ENCODE assay signal across 10 cellular contexts in genomic region chr9:96486351-96487029, GRCh38. TPM values are rescaled to one million over a fixed set of nuclear protein-coding genes. Genes with fewer than 3 reads are reported as not detected.
DNase-seq lines count a peak whose midpoint lies in the region; TF ChIP-seq lines count a peak whose summit lies in the region.
"Had no signal": no experiment of that assay in that cellular context is flagged by ENCODE, and none has a peak within 500 bp of the region (broad histone marks: within the 10 kb centered on the region; RNA-seq: fewer than 3 reads in every experiment).

No MANE protein-coding gene starts in this region.

- H3K27ac ChIP-seq in adrenal gland (peak overlapping the region in 2 of 5 donors; percentile 53 to 75), prostate gland (peak overlapping the region; percentile 15 to 48)

- H3K27me3 Mint-ChIP-seq in activated CD4-positive, alpha-beta memory T cell treated with anti-CD3 and anti-CD28 coated beads, Interleukin-2, amount 10 ng/mL, durations not matched to agents 7 days and 5 days = no peaks in the 10 kb centered on the region

- peaks cover 0 to 14% of the 10 kb centered on the region in 2 donors for H3K36me3 ChIP-seq in adrenal gland (replicated peaks in 1 of 2)
- peaks cover 0 to 3% of the 10 kb centered on the region in 2 donors for H3K36me3 ChIP-seq in prostate gland

- no peaks in the 10 kb centered on the region for H3K9me3 Mint-ChIP-seq in activated CD4-positive, alpha-beta memory T cell treated with anti-CD3 and anti-CD28 coated beads, Interleukin-2, amount 10 ng/mL, durations not matched to agents 7 days and 5 days

- CTCF ChIA-PET in activated CD4-positive, alpha-beta memory T cell treated with anti-CD3 and anti-CD28 coated beads, Interleukin-2, amount 10 ng/mL, durations not matched to agents 7 days and 5 days (lab: Charles Lee) = no interaction called here

- H3K4me1 ChIP-seq in adrenal gland (replicated peaks in 1 of 2) (peaks cover 0 to 28% of the 10 kb centered on the region in 2 donors), prostate gland (replicated peaks) (no peaks in the 10 kb centered on the region)

- no peak overlapping the region for H3K4me3 Mint-ChIP-seq in activated CD4-positive, alpha-beta memory T cell treated with anti-CD3 and anti-CD28 coated beads, Interleukin-2, amount 10 ng/mL, durations not matched to agents 7 days and 5 days

- H3K4me3 ChIP-seq in adrenal gland (no peak overlapping the region), prostate gland (no peak overlapping the region)

- no peak overlapping the region for H3K27ac Mint-ChIP-seq in activated CD4-positive, alpha-beta memory T cell treated with anti-CD3 and anti-CD28 coated beads, Interleukin-2, amount 10 ng/mL, durations not matched to agents 7 days and 5 days

- TF ChIP-seq POLR2A in adrenal gland (IDR thresholded peaks at IDR 0.05) (no peak), prostate gland (IDR thresholded peaks at IDR 0.05) (no peak)

- no peaks in the 10 kb centered on the region for H3K27me3 ChIP-seq in adrenal gland
- no peaks in the 10 kb centered on the region for H3K27me3 ChIP-seq in prostate gland (replicated peaks; ENCODE audit: insufficient read depth)

- no peaks in the 10 kb centered on the region for H3K9me3 ChIP-seq in adrenal gland (replicated peaks in 1 of 3)
- H3K9me3 ChIP-seq in prostate gland = no peaks in the 10 kb centered on the region

- 29 to 41% (median 37%) methylated on average over 4 to 7 of the region's 7 CpGs for WGBS in adrenal gland, 4 donors
- 34% methylated on average over 7 of the region's 7 CpGs for WGBS in prostate gland

- no peak for TF ChIP-seq CTCF in adrenal gland (IDR thresholded peaks at IDR 0.05)
- TF ChIP-seq CTCF in prostate gland (IDR thresholded peaks at IDR 0.05) = no peak

- DNase-seq in Daoy (ENCODE audit: low read depth) (peak; percentile 26), adrenal gland (peak in 6 of 7 donors; percentile 35 to 79 (median 52)), head of caudate nucleus (peak in 23 of 42 donors; percentile 32 to 77 (median 46)), prostate gland (ENCODE audit: low spot score) (no peak), NCI-H774 (lab: John Stamatoyannopoulos, UW) (no peak), T1000 (lab: John Stamatoyannopoulos, UW) (no peak), HK-2 (ENCODE audit: unreplicated experiment) (no peak)
- DNase-seq in activated CD4-positive, alpha-beta memory T cell treated with anti-CD3 and anti-CD28 coated beads, Interleukin-2, amount 10 ng/mL, durations not matched to agents 7 days and 5 days = no peak
- DNase-seq: activated CD4-positive, alpha-beta T cell treated with anti-CD3 and anti-CD28 coated beads for 4 hours; NCI-H524 treated with DMSO at 0.1 percent for 48 hours had no signal

- H3K4me1 Mint-ChIP-seq in activated CD4-positive, alpha-beta memory T cell treated with anti-CD3 and anti-CD28 coated beads, Interleukin-2, amount 10 ng/mL, durations not matched to agents 7 days and 5 days = peaks cover 32% of the 10 kb centered on the region

- POLR2A ChIA-PET in activated CD4-positive, alpha-beta memory T cell treated with anti-CD3 and anti-CD28 coated beads, Interleukin-2, amount 10 ng/mL, durations not matched to agents 7 days and 5 days (lab: Charles Lee) = no interaction called here

- intact Hi-C loops in adrenal gland (cut with DNase I) (no loop called here), head of caudate nucleus (cut with DNase I) (no loop called here), prostate gland (cut with DNase I) (no loop called here)

- peaks cover 35% of the 10 kb centered on the region for H3K36me3 Mint-ChIP-seq in activated CD4-positive, alpha-beta memory T cell treated with anti-CD3 and anti-CD28 coated beads, Interleukin-2, amount 10 ng/mL, durations not matched to agents 7 days and 5 days (ENCODE audit: low read depth)

RNA-seq across cellular contexts. Expression of gene HABP4, which starts 36.5 kb away (rescaled TPM):
- total RNA-seq in Daoy (2014; rRNA removed; shearing (Covaris generic)) = 13.5 and 15.7 TPM in 2 replicates
- total RNA-seq in adrenal gland (10 to 100 TPM in 3 of 8 donors, 1 to 10 TPM in 5; 5.8 to 17.4 (median 9.6) TPM), prostate gland (10 to 100 TPM; 13.5 to 24.3 TPM)
- 10 to 100 TPM; 14.9 to 22.4 (median 16.5) TPM for polyA plus RNA-seq in adrenal gland
- total RNA-seq in activated CD4-positive, alpha-beta memory T cell treated with anti-CD3 and anti-CD28 coated beads, Interleukin-2, amount 10 ng/mL, durations not matched to agents 7 days and 5 days = 10 to 100 TPM; 13.1 to 14.1 TPM

Comparison
In these comparisons a context has a peak if more than half of its experiments do, and no peak if none do; other contexts are left out.
1. DNase-seq: peak in Daoy (single experiment), adrenal gland (6 of 7) and head of caudate nucleus (23 of 42); none in prostate gland (single experiment), NCI-H774 (single experiment), activated CD4-positive, alpha-beta memory T cell treated with anti-CD3 and anti-CD28 coated beads, Interleukin-2, amount 10 ng/mL, durations not matched to agents 7 days and 5 days (single experiment), T1000 (single experiment) and HK-2 (single experiment).